Comparison of ENCODE assay signal across 3 cellular contexts in the genomic region with DNA sequence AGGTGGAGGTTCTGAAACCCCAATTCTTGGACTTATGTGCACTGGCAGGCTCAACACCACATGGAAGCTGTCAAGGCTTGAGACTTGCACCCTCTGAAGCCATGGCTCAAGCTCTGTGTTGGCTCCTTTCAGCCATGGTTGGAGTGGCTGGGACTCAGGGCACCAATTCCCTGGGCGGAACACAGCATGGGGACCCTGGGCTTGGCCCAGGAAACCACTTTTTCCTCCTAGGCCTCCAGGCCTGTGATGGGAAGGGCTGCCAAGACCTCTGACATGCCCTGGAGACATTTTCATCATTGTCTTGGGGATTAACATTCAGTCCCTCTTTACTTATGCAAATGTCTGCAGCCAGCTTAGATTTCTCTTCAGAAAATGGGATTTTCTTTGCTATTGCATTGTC.
TF ChIP-seq lines count a peak whose summit lies in the region.

No MANE protein-coding gene starts in this region.

TF ChIP-seq in A549, 52 proteins besides CTCF, POLR2A, EP300 and RAD21 (continued from another document):
- TF ChIP-seq BCL3 (IDR thresholded peaks at IDR 0.05) = no peak
- peak; percentile 64 for TF ChIP-seq ZFP36 (IDR thresholded peaks at IDR 0.05; ENCODE audit: borderline replicate concordance, partially characterized antibody)
- TF ChIP-seq RNF2 (IDR thresholded peaks at IDR 0.05; ENCODE audit: borderline replicate concordance, low read depth) = no peak
- TF ChIP-seq REST (IDR thresholded peaks at IDR 0.05) = no peak
- TF ChIP-seq JUNB (IDR thresholded peaks at IDR 0.05) = no peak
- TF ChIP-seq, protein P1, sequence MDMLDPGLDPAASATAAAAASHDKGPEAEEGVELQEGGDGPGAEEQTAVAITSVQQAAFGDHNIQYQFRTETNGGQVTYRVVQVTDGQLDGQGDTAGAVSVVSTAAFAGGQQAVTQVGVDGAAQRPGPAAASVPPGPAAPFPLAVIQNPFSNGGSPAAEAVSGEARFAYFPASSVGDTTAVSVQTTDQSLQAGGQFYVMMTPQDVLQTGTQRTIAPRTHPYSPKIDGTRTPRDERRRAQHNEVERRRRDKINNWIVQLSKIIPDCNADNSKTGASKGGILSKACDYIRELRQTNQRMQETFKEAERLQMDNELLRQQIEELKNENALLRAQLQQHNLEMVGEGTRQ (IDR thresholded peaks at IDR 0.05) = no peak
- no peak for TF ChIP-seq CHD2 (IDR thresholded peaks at IDR 0.05; ENCODE audit: low read length, partially characterized antibody)
- no peak for TF ChIP-seq ELK1 (IDR thresholded peaks at IDR 0.05; ENCODE audit: low read depth, low read length)

TF ChIP-seq in HEK293, 187 proteins besides CTCF, POLR2A, EP300 and RAD21 (continued from another document):
- TF ChIP-seq ELK4 (IDR thresholded peaks at IDR 0.05; ENCODE audit: borderline replicate concordance, low read depth, low read length) = no peak
- no peak for TF ChIP-seq ZNF112 (tag by site-specific recombination; IDR thresholded peaks at IDR 0.05)

TF ChIP-seq in WTC11, 78 proteins besides CTCF, POLR2A, EP300 and RAD21 (continued from another document):
- no peak for TF ChIP-seq E2F4 (CRISPR knock-in tag; IDR thresholded peaks at IDR 0.05; ENCODE audit: borderline replicate concordance, low read depth)
- TF ChIP-seq, protein P1 (CRISPR knock-in tag; IDR thresholded peaks at IDR 0.05) = no peak
- no peak for TF ChIP-seq HMGXB4 (CRISPR knock-in tag; IDR thresholded peaks at IDR 0.05)
- peak; percentile 99 for TF ChIP-seq ZNF416 (CRISPR knock-in tag; IDR thresholded peaks at IDR 0.05)
- no peak for TF ChIP-seq FOXP1 (CRISPR knock-in tag; IDR thresholded peaks at IDR 0.05; ENCODE audit: borderline replicate concordance)
- no peak for TF ChIP-seq ARID4B (CRISPR knock-in tag; IDR thresholded peaks at IDR 0.05; ENCODE audit: borderline replicate concordance)
